Comparison of ENCODE assay signal across 16 cellular contexts in genomic region chr5:54302267-54302687, GRCh38. TPM values are rescaled to one million over a fixed set of nuclear protein-coding genes. Genes with fewer than 3 reads are reported as not detected.
DNase-seq lines count a peak whose midpoint lies in the region; ATAC-seq and TF ChIP-seq lines count a peak whose summit lies in the region.
"Had no signal": no experiment of that assay in that cellular context is flagged by ENCODE, and none has a peak within 500 bp of the region (broad histone marks: within the 10 kb centered on the region; RNA-seq: fewer than 3 reads in every experiment).

No MANE protein-coding gene starts in this region.

- peaks cover 0 to 18% (median 9%) of the 10 kb centered on the region in 4 donors for H3K4me1 ChIP-seq in transverse colon
- H3K4me1 ChIP-seq: colonic mucosa, SJSA1 had no signal

- no peaks in the 10 kb centered on the region for H3K36me3 ChIP-seq in transverse colon
- H3K36me3 ChIP-seq: colonic mucosa, SJSA1 had no signal

- no peak for TF ChIP-seq CTCF in CD14-positive monocyte (IDR thresholded peaks at IDR 0.05)
- TF ChIP-seq CTCF in transverse colon (IDR thresholded peaks at IDR 0.05): no peak

- intact Hi-C loops in CD14-positive monocyte (cut with micrococcal nuclease) (loop anchor here in 1 of 2 donors (5.0 to 10.0 kb wide), 2 partner anchors 50 to 1507 kb away; no protein-coding TSS in a partner anchor), transverse colon (cut with DNase I; ENCODE audit: low total_unique reads) (no loop called here)

- H3K36me3 Mint-ChIP-seq in CD14-positive monocyte: peaks cover 9 to 24% of the 10 kb centered on the region in 2 donors

- H3K4me3 Mint-ChIP-seq in CD14-positive monocyte: no peak overlapping the region
- H3K4me3 Mint-ChIP-seq: neural crest cell had no signal

- no peak for ATAC-seq in GM21447 (IDR thresholded peaks at IDR 0.05; ENCODE audit: unreplicated experiment)
- ATAC-seq: left colon had no signal

- no peak overlapping the region for H3K4me3 ChIP-seq in transverse colon
- H3K4me3 ChIP-seq: colonic mucosa, SJSA1 had no signal

- TF ChIP-seq EP300 in transverse colon (IDR thresholded peaks at IDR 0.05; ENCODE audit: low read depth): no peak

- no peaks in the 10 kb centered on the region for H3K27me3 ChIP-seq in transverse colon
- H3K27me3 ChIP-seq: colonic mucosa, SJSA1 had no signal

- DNase-seq in CD14-positive monocyte (ENCODE audit: low spot score): peak; percentile 70
- DNase-seq in MV-4-11 (lab: John Stamatoyannopoulos, UW): peak; percentile 90
- DNase-seq in astrocyte of the hippocampus (ENCODE audit: low read depth, low spot score): peak; percentile 35
- peak; percentile 89 for DNase-seq in iris pigment epithelial cell (ENCODE audit: low read depth)
- DNase-seq in C1 segment of cervical spinal cord (lab: John Stamatoyannopoulos, UW): no peak
- DNase-seq in transverse colon: no peak
- DNase-seq in cortex of kidney (lab: John Stamatoyannopoulos, UW): no peak
- DNase-seq: activated CD4-positive, alpha-beta T cell treated with anti-CD3 and anti-CD28 coated beads for 4 hours; activated gamma-delta T cell treated with Interleukin-2 at 50 U/mL for 16 hours; colonic mucosa; left colon; NCI-H1092; NCI-H526 treated with DMSO at 0.1 percent for 48 hours had no signal

- H3K9me3 Mint-ChIP-seq in CD14-positive monocyte: no peaks in the 10 kb centered on the region
- H3K9me3 Mint-ChIP-seq: neural crest cell had no signal

- TF ChIP-seq POLR2A in transverse colon (IDR thresholded peaks at IDR 0.05): no peak

- no peak overlapping the region for H3K27ac ChIP-seq in transverse colon
- H3K27ac ChIP-seq: colonic mucosa, SJSA1 had no signal

- H3K4me1 Mint-ChIP-seq in CD14-positive monocyte: peaks cover 57% of the 10 kb centered on the region

- 95 to 96% methylated on average over 5 of the region's 5 CpGs for WGBS in transverse colon (ENCODE audit: low coverage in 1 of 2), 2 donors

- H3K27me3 Mint-ChIP-seq in CD14-positive monocyte (ENCODE audit: low read depth in 3 of 3): peaks cover 0 to 2% (median 1%) of the 10 kb centered on the region in 3 donors

- in situ Hi-C loops in transverse colon (cut with MboI; ENCODE audit: low pct_ligation_motif_present in 1 of 4, low pct_unique_long_range_greater_than_20kb in 1 of 4, low sequenced_read_pairs in 3 of 4): no loop called here

- H3K27ac Mint-ChIP-seq in CD14-positive monocyte: peak overlapping the region; percentile 69 to 91 (median 83)

- H3K9me3 ChIP-seq in transverse colon: no peaks in the 10 kb centered on the region
- H3K9me3 ChIP-seq: colonic mucosa, SJSA1 had no signal

RNA-seq across cellular contexts. Expression of gene ARL15, which starts 8.1 kb away (rescaled TPM):
- 10 to 100 TPM; 18.0 to 27.6 TPM for polyA plus RNA-seq in CD14-positive monocyte
- total RNA-seq in transverse colon: 10 to 100 TPM in 3 of 4 donors, 1 to 10 TPM in 1; 9.0 to 57.1 (median 27.7) TPM

Comparison
In these comparisons a context has a peak if more than half of its experiments do, and no peak if none do; other contexts are left out.
1. DNase-seq: peak in CD14-positive monocyte (single experiment), MV-4-11 (single experiment), astrocyte of the hippocampus (single experiment) and iris pigment epithelial cell (single experiment); none in C1 segment of cervical spinal cord (0 of 14), transverse colon (single experiment) and cortex of kidney (single experiment).